26 cellular contexts compared by ENCODE assay signal in the genomic region with DNA sequence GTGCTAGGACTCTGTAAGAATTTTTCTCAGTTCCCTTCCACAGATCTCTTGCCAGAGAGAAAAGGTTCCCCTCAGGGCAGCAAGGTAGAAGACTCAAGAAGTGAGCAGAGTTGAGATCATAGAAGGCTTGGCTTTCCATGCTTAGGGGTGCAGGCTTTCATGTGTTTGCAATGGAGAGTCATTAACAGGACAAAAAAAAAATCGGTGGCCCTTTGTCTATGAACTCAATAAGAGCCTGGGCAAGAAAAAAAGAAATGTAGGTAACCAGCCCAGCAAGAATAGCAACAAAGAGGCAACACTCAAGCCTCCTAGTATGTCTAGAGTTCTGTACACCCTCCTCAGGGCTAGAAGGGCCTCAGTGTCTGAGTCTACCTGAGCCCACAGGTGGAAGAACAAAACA. TPM values are rescaled to one million over a fixed set of nuclear protein-coding genes. Genes with fewer than 3 reads are reported as not detected.
"Had no signal": no experiment of that assay in that cellular context is flagged by ENCODE, and none has a peak within 500 bp of the region (broad histone marks: within the 10 kb centered on the region; RNA-seq: fewer than 3 reads in every experiment).

No MANE protein-coding gene starts in this region.

- H3K4me1 ChIP-seq: left ventricle myocardium inferior, right atrium auricular region had no signal

- H3K9me3 ChIP-seq: left ventricle myocardium inferior, ovary, right atrium auricular region, right lobe of liver, tibial nerve, uterus had no signal

- DNase-seq: hypothalamus; immature natural killer cell; kidney; left colon; left ventricle myocardium inferior; mesendoderm; naive B cell; natural killer cell; ovary; stimulated activated CD4-positive, alpha-beta T cell treated with anti-CD3 and anti-CD28 coated beads, Interleukin-1b, Interleukin-23, amount 100 ng/mL, for 48 hours; stimulated activated CD4-positive, alpha-beta T cell treated with anti-CD3 and anti-CD28 coated beads, Interleukin-2, amount 100 ng/mL, for 48 hours; stimulated activated CD4-positive, alpha-beta T cell treated with anti-CD3 and anti-CD28 coated beads, Interleukin-4, amount 100 ng/mL, for 4 hours; stimulated activated CD8-positive, alpha-beta memory T cell treated with anti-CD3 and anti-CD28 coated beads, Interleukin-4, amount 100 ng/mL, for 48 hours; stimulated activated naive CD4-positive, alpha-beta T cell treated with Interleukin-2 at 50 U/mL for 16 hours; stimulated activated naive CD8-positive, alpha-beta T cell treated with anti-CD3 and anti-CD28 coated beads, Interleukin-15, amount 100 ng/mL, for 72 hours; substantia nigra; uterus had no signal

- H3K4me2 ChIP-seq: smooth muscle cell had no signal

- H3K4me1 Mint-ChIP-seq: immature natural killer cell; naive B cell; natural killer cell; stimulated activated memory B cell treated with anti-CD40 and anti-IgM and Interleukin-4, amounts not matched to agents 10 μg/mL and 1 μg/mL and 100 μg/mL, for 72 hours; stimulated activated naive CD8-positive, alpha-beta T cell treated with anti-CD3 and anti-CD28 coated beads, Interleukin-15, amount 100 ng/mL, for 72 hours had no signal

- H3K4me3 Mint-ChIP-seq: immature natural killer cell; mesothelial cell of epicardium; naive B cell; natural killer cell; stimulated activated memory B cell treated with anti-CD40 and anti-IgM and Interleukin-4, amounts not matched to agents 10 μg/mL and 1 μg/mL and 100 μg/mL, for 72 hours; stimulated activated naive CD8-positive, alpha-beta T cell treated with anti-CD3 and anti-CD28 coated beads, Interleukin-15, amount 100 ng/mL, for 72 hours; type B pancreatic cell had no signal

- ATAC-seq: left colon; natural killer cell; right lobe of liver; stimulated activated memory B cell treated with anti-CD40 and anti-IgM and Interleukin-4, amounts not matched to agents 10 μg/mL and 1 μg/mL and 100 μg/mL, for 72 hours; stimulated activated naive CD8-positive, alpha-beta T cell treated with anti-CD3 and anti-CD28 coated beads, Interleukin-15, amount 100 ng/mL, for 72 hours had no signal

- H3K9me3 Mint-ChIP-seq: immature natural killer cell; mesothelial cell of epicardium; natural killer cell; stimulated activated memory B cell treated with anti-CD40 and anti-IgM and Interleukin-4, amounts not matched to agents 10 μg/mL and 1 μg/mL and 100 μg/mL, for 72 hours; stimulated activated naive CD8-positive, alpha-beta T cell treated with anti-CD3 and anti-CD28 coated beads, Interleukin-15, amount 100 ng/mL, for 72 hours had no signal

- H3K36me3 ChIP-seq: left ventricle myocardium inferior, ovary, right atrium auricular region, right lobe of liver, tibial nerve, uterus had no signal

- H3K27ac Mint-ChIP-seq: immature natural killer cell; mesothelial cell of epicardium; naive B cell; natural killer cell; progenitor cell of endocrine pancreas; stimulated activated memory B cell treated with anti-CD40 and anti-IgM and Interleukin-4, amounts not matched to agents 10 μg/mL and 1 μg/mL and 100 μg/mL, for 72 hours; stimulated activated naive CD8-positive, alpha-beta T cell treated with anti-CD3 and anti-CD28 coated beads, Interleukin-15, amount 100 ng/mL, for 72 hours; type B pancreatic cell had no signal

- H3K36me3 Mint-ChIP-seq: immature natural killer cell; mesothelial cell of epicardium; naive B cell; natural killer cell; stimulated activated memory B cell treated with anti-CD40 and anti-IgM and Interleukin-4, amounts not matched to agents 10 μg/mL and 1 μg/mL and 100 μg/mL, for 72 hours; type B pancreatic cell had no signal

- H3K27me3 ChIP-seq: ovary, right atrium auricular region, right lobe of liver, tibial nerve, uterus had no signal

- H3K4me3 ChIP-seq: left ventricle myocardium inferior, lung, ovary, right atrium auricular region, right lobe of liver, smooth muscle cell, tibial nerve, uterus had no signal

- H3K27ac ChIP-seq: left ventricle myocardium inferior, ovary, right atrium auricular region, right lobe of liver, tibial nerve, uterus had no signal

- H3K27me3 Mint-ChIP-seq: progenitor cell of endocrine pancreas; stimulated activated naive CD8-positive, alpha-beta T cell treated with anti-CD3 and anti-CD28 coated beads, Interleukin-15, amount 100 ng/mL, for 72 hours; type B pancreatic cell had no signal

RNA-seq across cellular contexts. Expression of a gene that starts 23.4 kb away (rescaled TPM):
- polyA plus RNA-seq: immature natural killer cell had no signal
